Comparison of ENCODE assay signal across 1 cellular context in the genomic region with DNA sequence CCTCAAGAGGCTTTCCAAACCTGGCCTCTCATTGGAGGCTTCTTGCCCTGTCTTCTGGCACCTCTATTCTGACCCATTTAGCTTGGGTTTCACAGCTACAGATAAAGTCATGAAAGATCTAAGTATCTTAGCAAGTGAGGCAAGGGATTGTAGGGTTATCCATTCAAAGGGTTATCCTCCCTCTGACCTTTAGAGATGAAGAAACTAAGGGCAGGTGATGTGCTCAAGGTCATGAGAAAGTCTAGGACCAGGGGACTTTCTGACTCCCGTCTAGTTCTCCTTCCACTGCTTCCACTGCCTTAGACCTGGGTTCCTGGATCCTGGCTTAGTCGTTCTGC.
A peak's percentile ranks its signal among the peaks of the same experiment; 100 is the strongest.
TF ChIP-seq lines count a peak whose summit lies in the region.

No MANE protein-coding gene starts in this region.

TF ChIP-seq in SK-N-SH treated with all-trans-retinoic acid at 6 μM for 48 hours, 23 proteins besides CTCF, POLR2A, EP300 and RAD21 (continued from another document):
- TF ChIP-seq, protein P1, sequence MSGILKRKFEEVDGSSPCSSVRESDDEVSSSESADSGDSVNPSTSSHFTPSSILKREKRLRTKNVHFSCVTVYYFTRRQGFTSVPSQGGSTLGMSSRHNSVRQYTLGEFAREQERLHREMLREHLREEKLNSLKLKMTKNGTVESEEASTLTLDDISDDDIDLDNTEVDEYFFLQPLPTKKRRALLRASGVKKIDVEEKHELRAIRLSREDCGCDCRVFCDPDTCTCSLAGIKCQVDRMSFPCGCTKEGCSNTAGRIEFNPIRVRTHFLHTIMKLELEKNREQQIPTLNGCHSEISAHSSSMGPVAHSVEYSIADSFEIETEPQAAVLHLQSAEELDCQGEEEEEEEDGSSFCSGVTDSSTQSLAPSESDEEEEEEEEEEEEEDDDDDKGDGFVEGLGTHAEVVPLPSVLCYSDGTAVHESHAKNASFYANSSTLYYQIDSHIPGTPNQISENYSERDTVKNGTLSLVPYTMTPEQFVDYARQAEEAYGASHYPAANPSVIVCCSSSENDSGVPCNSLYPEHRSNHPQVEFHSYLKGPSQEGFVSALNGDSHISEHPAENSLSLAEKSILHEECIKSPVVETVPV (CRISPR knock-in tag; IDR thresholded peaks at IDR 0.05), result no peak; the same call in 1 of the 2 replicates
- TF ChIP-seq, protein P2, sequence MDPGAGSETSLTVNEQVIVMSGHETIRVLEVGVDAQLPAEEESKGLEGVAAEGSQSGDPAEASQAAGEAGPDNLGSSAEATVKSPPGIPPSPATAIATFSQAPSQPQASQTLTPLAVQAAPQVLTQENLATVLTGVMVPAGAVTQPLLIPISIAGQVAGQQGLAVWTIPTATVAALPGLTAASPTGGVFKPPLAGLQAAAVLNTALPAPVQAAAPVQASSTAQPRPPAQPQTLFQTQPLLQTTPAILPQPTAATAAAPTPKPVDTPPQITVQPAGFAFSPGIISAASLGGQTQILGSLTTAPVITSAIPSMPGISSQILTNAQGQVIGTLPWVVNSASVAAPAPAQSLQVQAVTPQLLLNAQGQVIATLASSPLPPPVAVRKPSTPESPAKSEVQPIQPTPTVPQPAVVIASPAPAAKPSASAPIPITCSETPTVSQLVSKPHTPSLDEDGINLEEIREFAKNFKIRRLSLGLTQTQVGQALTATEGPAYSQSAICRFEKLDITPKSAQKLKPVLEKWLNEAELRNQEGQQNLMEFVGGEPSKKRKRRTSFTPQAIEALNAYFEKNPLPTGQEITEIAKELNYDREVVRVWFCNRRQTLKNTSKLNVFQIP (CRISPR knock-in tag; IDR thresholded peaks at IDR 0.05; ENCODE audit: borderline replicate concordance, low read depth), result no peak
- TF ChIP-seq BACH2 (CRISPR knock-in tag; IDR thresholded peaks at IDR 0.05; ENCODE audit: borderline replicate concordance), result no peak
- peak; percentile 74; the same call in 1 of the 2 replicates for TF ChIP-seq GLIS3 (CRISPR knock-in tag; IDR thresholded peaks at IDR 0.05)
- no peak for TF ChIP-seq ZNF565 (CRISPR knock-in tag; conservative IDR thresholded peaks at IDR 0.05; ENCODE audit: low read depth)
- TF ChIP-seq ZNF70 (CRISPR knock-in tag; IDR thresholded peaks at IDR 0.05), result peak; percentile 15; the same call in 1 of the 2 replicates
- TF ChIP-seq ISL1 (CRISPR knock-in tag; IDR thresholded peaks at IDR 0.05), result no peak
- TF ChIP-seq PPARA (CRISPR knock-in tag; IDR thresholded peaks at IDR 0.05; ENCODE audit: borderline replicate concordance), result peak; percentile 3; the same call in 1 of the 2 replicates
